Comparison of ENCODE assay signal across 28 cellular contexts in the genomic region with DNA sequence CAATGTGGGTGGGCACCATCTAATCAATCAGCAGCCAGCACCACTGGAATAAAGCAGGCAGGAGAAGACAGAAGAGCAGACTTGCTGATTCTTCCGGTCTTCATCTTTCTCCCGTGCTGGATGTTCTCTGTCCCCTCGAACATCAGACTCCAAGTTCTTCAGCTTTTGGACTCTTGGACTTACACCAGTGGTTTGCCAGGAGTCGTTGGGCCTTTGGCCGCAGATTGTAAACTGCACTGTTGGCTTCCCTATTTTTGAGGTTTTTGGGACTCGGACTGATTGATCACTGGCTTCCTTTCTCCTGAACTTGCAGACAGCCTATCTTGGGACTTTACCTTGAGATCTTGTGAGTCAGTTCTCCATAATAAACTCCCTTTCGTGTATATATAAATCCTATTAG.
"Had no signal": no experiment of that assay in that cellular context is flagged by ENCODE, and none has a peak within 500 bp of the region (broad histone marks: within the 10 kb centered on the region; RNA-seq: fewer than 3 reads in every experiment).

No MANE protein-coding gene starts in this region.

- H3K4me3 ChIP-seq: left lung, lung, ovary, prostate gland, sigmoid colon, stomach, testis, thyroid gland, transverse colon, upper lobe of left lung, vagina had no signal

- H3K9me3 ChIP-seq: left lung, ovary, prostate gland, sigmoid colon, stomach, testis, thyroid gland, transverse colon, vagina had no signal

- ATAC-seq: left cardiac atrium; left lung; natural killer cell; right cardiac atrium; stimulated activated memory B cell treated with anti-CD40 and anti-IgM and Interleukin-4, amounts not matched to agents 10 μg/mL and 1 μg/mL and 100 μg/mL, for 72 hours; stimulated activated naive CD8-positive, alpha-beta T cell treated with anti-CD3 and anti-CD28 coated beads, Interleukin-15, Interleukin-2, amounts not matched to agents 100 U/mL and 50 U/mL, for 24 hours had no signal

- H3K4me1 ChIP-seq: left lung, prostate gland, sigmoid colon, stomach, testis, thyroid gland, transverse colon, upper lobe of left lung, vagina had no signal

- DNase-seq: hippocampal formation; kidney glomerular epithelial cell; left cardiac atrium; left lung; mesendoderm; naive B cell; natural killer cell; nephron progenitor cell; ovary; posterior cingulate gyrus; retina; right cardiac atrium; sigmoid colon; small intestine; stimulated activated CD4-positive, alpha-beta T cell treated with anti-CD3 and anti-CD28 coated beads, Interleukin-1b, Interleukin-23, amount 100 ng/mL, for 48 hours; stimulated activated CD4-positive, alpha-beta T cell treated with anti-CD3 and anti-CD28 coated beads, Interleukin-2, amount 100 ng/mL, for 48 hours; stimulated activated CD4-positive, alpha-beta T cell treated with anti-CD3 and anti-CD28 coated beads, Interleukin-4, amount 100 ng/mL, for 4 hours; stimulated activated CD8-positive, alpha-beta memory T cell treated with anti-CD3 and anti-CD28 coated beads, Interleukin-4, amount 100 ng/mL, for 48 hours; stimulated activated naive CD8-positive, alpha-beta T cell treated with anti-CD3 and anti-CD28 coated beads, Interleukin-15, Interleukin-2, amounts not matched to agents 100 U/mL and 50 U/mL, for 24 hours; stomach; testis; thyroid gland; transverse colon; upper lobe of left lung had no signal

- H3K27me3 ChIP-seq: left lung, ovary, sigmoid colon, stomach, testis, thyroid gland, transverse colon, upper lobe of left lung, vagina had no signal

- H3K36me3 ChIP-seq: left lung, ovary, prostate gland, sigmoid colon, stomach, thyroid gland, transverse colon, upper lobe of left lung, vagina had no signal

- H3K27ac ChIP-seq: left lung, ovary, prostate gland, sigmoid colon, stomach, testis, thyroid gland, transverse colon, upper lobe of left lung, vagina had no signal
